Comparison of ENCODE assay signal across 19 cellular contexts in genomic region chr1:14765773-14766172, GRCh38.
A peak's percentile ranks its signal among the peaks of the same experiment; 100 is the strongest.
DNase-seq lines count a peak whose midpoint lies in the region; ATAC-seq and TF ChIP-seq lines count a peak whose summit lies in the region.
"Had no signal": no experiment of that assay in that cellular context is flagged by ENCODE, and none has a peak within 500 bp of the region (broad histone marks: within the 10 kb centered on the region; RNA-seq: fewer than 3 reads in every experiment).

No MANE protein-coding gene starts in this region.

- H2BK120ac ChIP-seq in mesenchymal stem cell (ENCODE audit: low read depth, low read length), result no peak overlapping the region

- H3K4me1 ChIP-seq in esophagus squamous epithelium, result peaks cover 0 to 48% (median 6%) of the 10 kb centered on the region in 3 donors
- peaks cover 33% of the 10 kb centered on the region for H3K4me1 ChIP-seq in suprapubic skin
- H3K4me1 ChIP-seq in mesenchymal stem cell (ENCODE audit: control insufficient read depth, insufficient read depth, low read depth, low read length), result no peaks in the 10 kb centered on the region

- H3K27me3 ChIP-seq in esophagus squamous epithelium (no peaks in the 10 kb centered on the region), suprapubic skin (no peaks in the 10 kb centered on the region), mesenchymal stem cell (ENCODE audit: control insufficient read depth in 1 of 2, insufficient read depth in 1 of 2, low read length in 2 of 2) (no peaks in the 10 kb centered on the region)

- WGBS in esophagus squamous epithelium, 2 donors, result 50 to 52% methylated on average over 3 to 6 of the region's 8 CpGs
- WGBS in suprapubic skin, result 89% methylated on average over 8 of the region's 8 CpGs
- 87% methylated on average over 8 of the region's 8 CpGs for WGBS in mesenchymal stem cell

- no peak for ATAC-seq in HG03469 (IDR thresholded peaks at IDR 0.05; ENCODE audit: unreplicated experiment)
- no peak for ATAC-seq in stimulated activated naive CD8-positive, alpha-beta T cell treated with anti-CD3 and anti-CD28 coated beads, Interleukin-15, Interleukin-2, amounts not matched to agents 100 U/mL and 50 U/mL, for 24 hours
- ATAC-seq: CD8-positive, alpha-beta T cell; GM12878; left colon; SK-N-SH treated with all-trans-retinoic acid at 6 μM for 48 hours had no signal

- H3K9me3 ChIP-seq in esophagus squamous epithelium, result no peaks in the 10 kb centered on the region
- H3K9me3 ChIP-seq in suprapubic skin, result no peaks in the 10 kb centered on the region
- no peaks in the 10 kb centered on the region for H3K9me3 ChIP-seq in mesenchymal stem cell (ENCODE audit: control insufficient read depth, low read length)

- H3K9ac ChIP-seq in mesenchymal stem cell (ENCODE audit: low read length), result no peak overlapping the region

- no peak overlapping the region for H2AFZ ChIP-seq in mesenchymal stem cell (ENCODE audit: low read depth, low read length)

- no peak overlapping the region for H4K8ac ChIP-seq in mesenchymal stem cell (ENCODE audit: low read length)

- no peak overlapping the region for H3K4me3 ChIP-seq in esophagus squamous epithelium
- H3K4me3 ChIP-seq in suprapubic skin, result no peak overlapping the region
- H3K4me3 ChIP-seq in mesenchymal stem cell (ENCODE audit: insufficient read depth in 1 of 2, low read depth in 1 of 2, low read length in 2 of 2), result no peak overlapping the region
- H3K4me3 ChIP-seq: GM12878 had no signal

- intact Hi-C loops in esophagus squamous epithelium (cut with DNase I), result no loop called here

- TF ChIP-seq POLR2A in esophagus squamous epithelium (IDR thresholded peaks at IDR 0.05) (no peak), suprapubic skin (IDR thresholded peaks at IDR 0.05) (no peak)

- H3K27ac ChIP-seq in esophagus squamous epithelium (peak overlapping the region in 3 of 4 donors; percentile 73 to 80 (median 74)), suprapubic skin (peak overlapping the region; percentile 78), mesenchymal stem cell (ENCODE audit: low read length, poor library complexity, severe bottlenecking) (no peak overlapping the region)
- H3K27ac ChIP-seq: HL-60 had no signal

- no peak overlapping the region for H3K4me2 ChIP-seq in mesenchymal stem cell (ENCODE audit: low read length, poor library complexity, severe bottlenecking)

- no peaks in the 10 kb centered on the region for H3K36me3 ChIP-seq in esophagus squamous epithelium
- H3K36me3 ChIP-seq in suprapubic skin, result no peaks in the 10 kb centered on the region
- H3K36me3 ChIP-seq in mesenchymal stem cell (ENCODE audit: control insufficient read depth in 1 of 2, insufficient read depth in 2 of 2, low read depth in 1 of 2, low read length in 2 of 2), result no peaks in the 10 kb centered on the region

- no peak for TF ChIP-seq EP300 in suprapubic skin (IDR thresholded peaks at IDR 0.05)

- H3K23ac ChIP-seq in mesenchymal stem cell (ENCODE audit: low read length in 2 of 2), result no peak overlapping the region

- H3K14ac ChIP-seq in mesenchymal stem cell (ENCODE audit: low read length in 2 of 2), result no peak overlapping the region

- H3K79me1 ChIP-seq in mesenchymal stem cell (replicated peaks; ENCODE audit: low read length, poor library complexity, severe bottlenecking), result no peaks in the 10 kb centered on the region

- peak; percentile 57 for DNase-seq in HT1080 (ENCODE audit: low read depth)
- peak; percentile 3 for DNase-seq in RPMI7951 (ENCODE audit: low read depth)
- DNase-seq in esophagus squamous epithelium (lab: John Stamatoyannopoulos, UW), result no peak
- DNase-seq in suprapubic skin (ENCODE audit: low spot score in 2 of 2), result peak in 1 of 2 donors; percentile 75
- no peak for DNase-seq in stimulated activated naive CD8-positive, alpha-beta T cell treated with anti-CD3 and anti-CD28 coated beads, Interleukin-15, Interleukin-2, amounts not matched to agents 100 U/mL and 50 U/mL, for 24 hours
- no peak for DNase-seq in mesenchymal stem cell
- DNase-seq: activated CD4-positive, alpha-beta T cell treated with anti-CD3 and anti-CD28 coated beads, Interleukin-2, amount 50 U/mL, for 4 hours; activated CD8-positive, alpha-beta memory T cell treated with anti-CD3 and anti-CD28 coated beads, Interleukin-2, amount 50 U/mL, for 48 hours; activated naive CD8-positive, alpha-beta T cell treated with anti-CD3 and anti-CD28 coated beads, Interleukin-2, amount 10 ng/mL, durations not matched to agents 7 days and 5 days; CD8-positive, alpha-beta T cell; DMS79; effector memory CD4-positive, alpha-beta T cell; left colon; NCI-H1417; stimulated activated CD4-positive, alpha-beta T cell treated with anti-CD3 and anti-CD28 coated beads, Interleukin-1b, Interleukin-23, amount 100 ng/mL, for 48 hours had no signal

- peak in 1 of 6 experiments; percentile 30 for TF ChIP-seq CTCF in esophagus squamous epithelium (IDR thresholded peaks at IDR 0.05)
- TF ChIP-seq CTCF in suprapubic skin (IDR thresholded peaks at IDR 0.05), result no peak

- H2BK12ac ChIP-seq in mesenchymal stem cell (ENCODE audit: low read length in 2 of 2), result no peak overlapping the region

- H2AK5ac ChIP-seq in mesenchymal stem cell (ENCODE audit: low read length, severe bottlenecking), result no peak overlapping the region

- no peak overlapping the region for H3K4ac ChIP-seq in mesenchymal stem cell (ENCODE audit: low read depth in 1 of 2, low read length in 2 of 2)

- H4K91ac ChIP-seq in mesenchymal stem cell (ENCODE audit: low read length), result no peak overlapping the region

- H2BK15ac ChIP-seq in mesenchymal stem cell (ENCODE audit: low read depth, poor library complexity, severe bottlenecking), result no peak overlapping the region

- no peak overlapping the region for H3K18ac ChIP-seq in mesenchymal stem cell (ENCODE audit: low read depth in 1 of 2, low read length in 2 of 2)

- H2BK5ac ChIP-seq in mesenchymal stem cell (ENCODE audit: low read depth, low read length, poor library complexity, severe bottlenecking), result no peak overlapping the region

Comparison
In these comparisons a context has a peak if more than half of its experiments do, and no peak if none do; other contexts are left out.
1. DNase-seq: peak in HT1080 (single experiment) and RPMI7951 (single experiment); none in esophagus squamous epithelium (single experiment), stimulated activated naive CD8-positive, alpha-beta T cell treated with anti-CD3 and anti-CD28 coated beads, Interleukin-15, Interleukin-2, amounts not matched to agents 100 U/mL and 50 U/mL, for 24 hours (single experiment) and mesenchymal stem cell (single experiment).